ENCODE assay signal across 8 cellular contexts in genomic region chr3:71069797-71070196, GRCh38.
DNase-seq lines count a peak whose midpoint lies in the region; ATAC-seq, FAIRE-seq and TF ChIP-seq lines count a peak whose summit lies in the region.

No MANE protein-coding gene starts in this region.

- no peaks in the 10 kb centered on the region for H3K9me3 ChIP-seq in neutrophil

- peak; percentile 53 for FAIRE-seq in urothelium cell line (lab: Jason Lieb, UNC)

- no peaks in the 10 kb centered on the region for H3K27me3 ChIP-seq in neutrophil

- no peaks in the 10 kb centered on the region for H3K36me3 ChIP-seq in neutrophil

- H3K4me3 ChIP-seq in neutrophil (ENCODE audit: low read depth in 1 of 2, low read length in 1 of 2), result no peak overlapping the region

- H3K27ac ChIP-seq in neutrophil, result peak overlapping the region; percentile 46

- no peak for DNase-seq in AG09319 (ENCODE audit: extremely low read depth, low read depth)
- DNase-seq in NCI-H748 treated with DMSO at 0.1 percent for 48 hours (lab: John Stamatoyannopoulos, UW), result peak; percentile 80
- DNase-seq in activated T-cell treated with anti-CD3 and anti-CD28 coated beads for 4 hours, result peak; percentile 62
- peak; percentile 65 for DNase-seq in fibroblast of gingiva (ENCODE audit: low read depth)
- peak; percentile 72 for DNase-seq in urothelium cell line (ENCODE audit: low spot score)
- no peak for DNase-seq in NCI-H1048 (lab: John Stamatoyannopoulos, UW)

- TF ChIP-seq CTCF in AG09319 (IDR thresholded peaks at IDR 0.05; ENCODE audit: low read depth, low read length) (peak; percentile 36), neutrophil (IDR thresholded peaks at IDR 0.05) (no peak)

- peaks cover 49 to 60% of the 10 kb centered on the region in 2 experiments for H3K4me1 ChIP-seq in neutrophil (ENCODE audit: control insufficient read depth in 1 of 2, insufficient read depth in 1 of 2, low read depth in 1 of 2, low read length in 1 of 2)

- ATAC-seq in GM21423 (IDR thresholded peaks at IDR 0.05; ENCODE audit: unreplicated experiment), result peak; percentile 53

Comparison
In these comparisons a context has a peak if more than half of its experiments do, and no peak if none do; other contexts are left out.
1. DNase-seq: peak in NCI-H748 treated with DMSO at 0.1 percent for 48 hours (single experiment), activated T-cell treated with anti-CD3 and anti-CD28 coated beads for 4 hours (single experiment), fibroblast of gingiva (single experiment) and urothelium cell line (single experiment); none in AG09319 (single experiment) and NCI-H1048 (single experiment).